15 cellular contexts compared by ENCODE assay signal in the genomic region with DNA sequence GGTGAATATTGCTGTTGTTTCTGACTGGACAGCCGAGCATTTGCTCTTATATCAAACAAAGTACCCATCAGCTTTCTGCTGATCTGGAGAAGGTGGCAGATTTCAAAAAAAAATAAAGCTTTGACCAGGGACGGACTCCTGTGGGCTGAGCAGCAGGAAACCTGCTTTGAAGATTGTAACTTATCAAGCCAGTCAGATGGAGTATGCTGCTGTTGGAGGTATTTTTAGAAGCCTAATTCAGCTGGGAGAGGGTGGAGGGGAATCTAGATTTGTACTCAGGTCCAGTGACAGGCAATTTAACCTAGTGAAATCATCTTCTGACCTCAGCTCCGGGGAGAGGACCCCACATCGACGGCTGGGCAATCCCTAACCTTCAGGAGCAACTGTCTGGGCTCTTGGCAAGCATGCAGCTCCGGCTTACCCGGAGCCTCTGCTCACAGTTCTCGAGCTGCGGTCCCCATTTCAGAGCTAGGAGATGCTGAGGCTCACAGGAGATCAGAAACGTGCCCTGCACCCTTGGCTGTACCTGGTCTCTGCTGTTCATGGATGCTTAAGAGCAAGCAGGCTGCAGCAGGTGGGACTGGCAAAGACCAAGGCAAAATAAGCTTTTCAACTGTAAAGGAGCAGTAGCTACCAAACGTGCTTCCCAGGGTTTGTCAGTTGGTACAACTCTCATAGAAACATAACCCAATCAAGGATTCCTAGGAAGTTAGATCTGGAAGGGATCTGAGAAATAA.
"Had no signal": no experiment of that assay in that cellular context is flagged by ENCODE, and none has a peak within 500 bp of the region (broad histone marks: within the 10 kb centered on the region; RNA-seq: fewer than 3 reads in every experiment).

No MANE protein-coding gene starts in this region.

- H3K27ac ChIP-seq: heart right ventricle had no signal

- DNase-seq: cortex of kidney; effector memory CD4-positive, alpha-beta T cell; heart right ventricle; naive thymus-derived CD4-positive, alpha-beta T cell; nephron progenitor cell; posterior cingulate gyrus; small intestine; stimulated activated CD4-positive, alpha-beta T cell treated with anti-CD3 and anti-CD28 coated beads, Interleukin-12 subunit alpha, Interleukin-12 subunit beta, amount 100 ng/mL, for 4 hours; stimulated activated naive CD4-positive, alpha-beta T cell treated with Interleukin-2 at 50 U/mL for 16 hours; trophoblast cell had no signal

- ATAC-seq: esophagus mucosa; naive thymus-derived CD4-positive, alpha-beta T cell had no signal

- H3K36me3 ChIP-seq: heart right ventricle had no signal

- FAIRE-seq: endometrium, frontal cortex, keratinocyte, small intestine, urothelium cell line had no signal
